ENCODE assay signal across 11 cellular contexts in the genomic region with DNA sequence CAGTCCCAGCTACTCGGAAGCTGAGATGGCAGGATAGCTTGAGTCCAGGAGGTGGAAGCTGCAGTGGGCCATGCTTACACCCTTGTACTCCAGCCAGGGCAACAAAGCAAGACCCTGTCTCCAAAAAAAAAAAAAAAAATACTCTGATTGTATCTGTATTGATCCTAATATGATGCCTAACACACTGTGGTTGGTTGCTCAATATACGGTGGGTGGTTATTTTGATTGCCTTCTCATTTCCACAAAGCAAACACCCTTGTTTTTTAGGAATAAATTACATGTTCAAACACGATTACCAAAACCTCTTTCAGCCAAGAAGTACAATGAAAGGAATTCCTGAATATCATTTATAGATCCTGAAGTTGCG. TPM values are rescaled to one million over a fixed set of nuclear protein-coding genes. Genes with fewer than 3 reads are reported as not detected.
DNase-seq lines count a peak whose midpoint lies in the region; ATAC-seq and TF ChIP-seq lines count a peak whose summit lies in the region.
"Had no signal": no experiment of that assay in that cellular context is flagged by ENCODE, and none has a peak within 500 bp of the region (broad histone marks: within the 10 kb centered on the region; RNA-seq: fewer than 3 reads in every experiment).

No MANE protein-coding gene starts in this region.

- ATAC-seq in central memory CD8-positive, alpha-beta T cell (replicated peaks; ENCODE audit: extremely low read depth, poor library complexity, severe bottlenecking) = no peak
- no peak for ATAC-seq in natural killer cell

- intact Hi-C loops in natural killer cell (cut with micrococcal nuclease) = no loop called here

- CTCF ChIA-PET in AG04449 (lab: Yijun Ruan, JAX) = interaction anchor here (1.3 to 3.9 kb wide), 4 partner anchors 9 to 61 kb away, joined by 4 to 16 read pairs (median 7); no protein-coding TSS in a partner anchor

- no peak for DNase-seq in AG04449 (ENCODE audit: low read depth, low spot score)
- no peak for DNase-seq in HL-60 (ENCODE audit: low read depth in 1 of 2, low spot score in 1 of 2)
- no peak for DNase-seq in central memory CD8-positive, alpha-beta T cell (ENCODE audit: low spot score in 2 of 2)
- DNase-seq in natural killer cell = no peak
- DNase-seq in amniotic stem cell (lab: John Stamatoyannopoulos, UW) = no peak
- DNase-seq in iPS-NIHi7 (ENCODE audit: extremely low spot score) = no peak
- DNase-seq in LoVo (ENCODE audit: low spot score) = no peak
- DNase-seq in GM20000 (ENCODE audit: low spot score) = no peak
- DNase-seq: HCEC 1CT, NCI-H1417 treated with DMSO at 0.1 percent for 48 hours, WERI-Rb-1 had no signal

- H3K4me3 Mint-ChIP-seq in central memory CD8-positive, alpha-beta T cell = peak overlapping the region; percentile 80
- H3K4me3 Mint-ChIP-seq in natural killer cell = peak overlapping the region; percentile 88

- H3K27ac ChIP-seq in HL-60 (replicated peaks) = peak overlapping the region; percentile 79; the same call in 1 of the 2 replicates
- H3K27ac ChIP-seq: WERI-Rb-1 had no signal

- no peaks in the 10 kb centered on the region for H3K27me3 Mint-ChIP-seq in central memory CD8-positive, alpha-beta T cell
- H3K27me3 Mint-ChIP-seq in natural killer cell (ENCODE audit: low read depth in 2 of 2) = no peaks in the 10 kb centered on the region

- H3K27me3 ChIP-seq in HL-60 (ENCODE audit: insufficient read depth, poor library complexity, severe bottlenecking) = no peaks in the 10 kb centered on the region

- POLR2A ChIA-PET in AG04449 (lab: Yijun Ruan, JAX) = interaction anchor here (0.7 to 0.8 kb wide), 2 partner anchors 11 to 103 kb away, joined by 3 read pairs; no protein-coding TSS in a partner anchor

- peaks cover 57% of the 10 kb centered on the region for H3K4me1 Mint-ChIP-seq in central memory CD8-positive, alpha-beta T cell
- peaks cover 57 to 59% of the 10 kb centered on the region in 2 donors for H3K4me1 Mint-ChIP-seq in natural killer cell

- no peaks in the 10 kb centered on the region for H3K9me3 Mint-ChIP-seq in central memory CD8-positive, alpha-beta T cell
- no peaks in the 10 kb centered on the region for H3K9me3 Mint-ChIP-seq in natural killer cell

- H3K36me3 Mint-ChIP-seq in central memory CD8-positive, alpha-beta T cell (ENCODE audit: insufficient read depth) = peaks cover 10% of the 10 kb centered on the region
- no peaks in the 10 kb centered on the region for H3K36me3 Mint-ChIP-seq in natural killer cell

- peak overlapping the region; percentile 86 for H3K4me3 ChIP-seq in AG04449 (ENCODE audit: low read depth, low read length)
- H3K4me3 ChIP-seq in HL-60 (replicated peaks; ENCODE audit: insufficient read depth, low read length) = peak overlapping the region; percentile 49

- H3K27ac Mint-ChIP-seq in central memory CD8-positive, alpha-beta T cell (ENCODE audit: low read depth) = no peak overlapping the region
- no peak overlapping the region for H3K27ac Mint-ChIP-seq in natural killer cell

- TF ChIP-seq CTCF in AG04449 (IDR thresholded peaks at IDR 0.05; ENCODE audit: insufficient read depth, low read length, missing control alignments) (no peak), HL-60 (IDR thresholded peaks at IDR 0.05; ENCODE audit: insufficient read depth, low read length) (no peak), natural killer cell (IDR thresholded peaks at IDR 0.05) (no peak), GM20000 (IDR thresholded peaks at IDR 0.05; ENCODE audit: extremely low read depth, missing control alignments) (no peak)

RNA-seq across cellular contexts. Expression of a gene that starts 3.4 kb away (rescaled TPM):
- total RNA-seq in natural killer cell = 10 to 100 TPM; 14.2 to 27.5 (median 24.5) TPM
